Comparison of ENCODE assay signal across 8 cellular contexts in genomic region chr7:16421333-16422099, GRCh38. TPM values are rescaled to one million over a fixed set of nuclear protein-coding genes. Genes with fewer than 3 reads are reported as not detected.
A peak's percentile ranks its signal among the peaks of the same experiment; 100 is the strongest.
DNase-seq lines count a peak whose midpoint lies in the region; ATAC-seq and TF ChIP-seq lines count a peak whose summit lies in the region.

CRPPA (minus strand) TSS chr7:16421538; CDS start chr7:16421322, 216 bp downstream.

- no peaks in the 10 kb centered on the region for H3K27me3 ChIP-seq in GM23248 (replicated peaks; ENCODE audit: insufficient read depth)
- no peaks in the 10 kb centered on the region for H3K27me3 ChIP-seq in KMS-11 (ENCODE audit: insufficient read depth, low read depth)
- no peaks in the 10 kb centered on the region for H3K27me3 ChIP-seq in colonic mucosa
- no peaks in the 10 kb centered on the region for H3K27me3 ChIP-seq in left lung

- H3K9me2 ChIP-seq in GM23248 (ENCODE audit: insufficient read depth): no peaks in the 10 kb centered on the region

- H3K9me3 ChIP-seq in ES-I3 (ENCODE audit: control insufficient read depth, insufficient read depth, low read length): no peaks in the 10 kb centered on the region
- no peaks in the 10 kb centered on the region for H3K9me3 ChIP-seq in GM23248 (ENCODE audit: low read depth)
- H3K9me3 ChIP-seq in colonic mucosa: no peaks in the 10 kb centered on the region
- H3K9me3 ChIP-seq in left lung: no peaks in the 10 kb centered on the region

- H3K27ac ChIP-seq in GM23248 (peak within 1 kb of the TSS; percentile 97), KMS-11 (peak within 1 kb of the TSS; percentile 96), colonic mucosa (peak within 1 kb of the TSS; percentile 98), left lung (peak within 1 kb of the TSS; percentile 94 to 99)

- H3K79me2 ChIP-seq in GM23248 (ENCODE audit: insufficient read depth): no peaks in the 10 kb centered on the region
- no peaks in the 10 kb centered on the region for H3K79me2 ChIP-seq in KMS-11 (ENCODE audit: insufficient read depth, low read depth)

- H2AFZ ChIP-seq in GM23248: peak within 1 kb of the TSS; percentile 98
- H2AFZ ChIP-seq in KMS-11 (ENCODE audit: low read depth): peak within 1 kb of the TSS; percentile 92

- H4K20me1 ChIP-seq in GM23248 (ENCODE audit: insufficient read depth) (no peaks in the 10 kb centered on the region), KMS-11 (ENCODE audit: insufficient read depth) (no peaks in the 10 kb centered on the region)

- H3F3A ChIP-seq in GM23248 (ENCODE audit: insufficient read depth): peaks cover 24% of the 10 kb centered on the region

- DNase-seq in GM23248 (peak; percentile 73), colonic mucosa (peak; percentile 49), left lung (peak in 1 of 2 donors; percentile 85), NCI-H2029 (lab: John Stamatoyannopoulos, UW) (no peak)
- peak; percentile 59 for DNase-seq in activated CD4-positive, CD25-positive, alpha-beta regulatory T cell treated with anti-CD3 and anti-CD28 coated beads, Interleukin-2, amount 50 U/mL, for 72 hours
- peak; percentile 48 for DNase-seq in stimulated activated CD4-positive, alpha-beta T cell treated with anti-CD3 and anti-CD28 coated beads, Interleukin-4, amount 100 ng/mL, for 1 hour

- intact Hi-C loops in colonic mucosa (cut with DNase I): loop anchor here (10.0 kb wide), 1 partner anchor 337 kb away; no protein-coding TSS in a partner anchor
- intact Hi-C loops in left lung (cut with DNase I): no loop called here

- no peaks in the 10 kb centered on the region for H3K36me3 ChIP-seq in ES-I3 (ENCODE audit: insufficient read depth, low read length)
- H3K36me3 ChIP-seq in GM23248 (ENCODE audit: low read depth): no peaks in the 10 kb centered on the region
- no peaks in the 10 kb centered on the region for H3K36me3 ChIP-seq in KMS-11 (ENCODE audit: insufficient read depth)
- no peaks in the 10 kb centered on the region for H3K36me3 ChIP-seq in colonic mucosa
- no peaks in the 10 kb centered on the region for H3K36me3 ChIP-seq in left lung

- H3K4me3 ChIP-seq in GM23248: peak within 1 kb of the TSS; percentile 79
- H3K4me3 ChIP-seq in KMS-11 (IDR thresholded peaks at IDR 0.05; ENCODE audit: insufficient read depth, low read depth, low read length): peak within 1 kb of the TSS; percentile 18
- H3K4me3 ChIP-seq in colonic mucosa: peak within 1 kb of the TSS; percentile 51
- H3K4me3 ChIP-seq in left lung: peak within 1 kb of the TSS; percentile 53

- ATAC-seq in left lung: peak; percentile 48

- H3K4me1 ChIP-seq in ES-I3 (ENCODE audit: insufficient read depth, low read length): peaks cover 7% of the 10 kb centered on the region
- peaks cover 40% of the 10 kb centered on the region for H3K4me1 ChIP-seq in GM23248 (ENCODE audit: insufficient read depth)
- H3K4me1 ChIP-seq in KMS-11 (ENCODE audit: low read depth, poor library complexity, severe bottlenecking): peaks cover 14% of the 10 kb centered on the region
- peaks cover 5% of the 10 kb centered on the region for H3K4me1 ChIP-seq in colonic mucosa
- H3K4me1 ChIP-seq in left lung: peaks cover 7 to 16% of the 10 kb centered on the region in 2 donors

- in situ Hi-C loops in GM23248 (cut with MboI): no loop called here

- H3K9ac ChIP-seq in ES-I3 (ENCODE audit: low read depth, low read length): peak within 1 kb of the TSS; percentile 65
- H3K9ac ChIP-seq in GM23248: peak within 1 kb of the TSS; percentile 92
- H3K9ac ChIP-seq in KMS-11: peak within 1 kb of the TSS; percentile 82
- H3K9ac ChIP-seq in colonic mucosa (ENCODE audit: low read depth in 2 of 2, low read length in 2 of 2): peak within 1 kb of the TSS; percentile 82 to 85

- peak within 1 kb of the TSS; percentile 95 for H3K4me2 ChIP-seq in GM23248 (ENCODE audit: unreplicated experiment)
- peak within 1 kb of the TSS; percentile 68 for H3K4me2 ChIP-seq in KMS-11

- WGBS in GM23248 (ENCODE audit: low coverage in 1 of 2, low lambda C conversion rate in 2 of 2, missing lambda C conversion rate in 2 of 2), 2 experiments: 6 to 8% methylated on average over 40 to 49 of the region's 49 CpGs

- TF ChIP-seq CTCF in KMS-11 (conservative IDR thresholded peaks at IDR 0.05; ENCODE audit: low read depth, low read length): no peak
- TF ChIP-seq CTCF in colonic mucosa (IDR thresholded peaks at IDR 0.05): no peak
- peak in 1 of 2 donors; percentile 5 for TF ChIP-seq CTCF in left lung (IDR thresholded peaks at IDR 0.05)

RNA-seq across cellular contexts. Expression of gene CRPPA, which starts in this region (rescaled TPM):
- 1.8 and 3.8 TPM in 2 replicates for total RNA-seq in GM23248 (2014; rRNA removed; shearing (Covaris generic))
- polyA plus RNA-seq in GM23248 (2016; fragmentation: Nextera tagmentation; extraction: Ambion mirVana): 1.8 TPM in 2 replicates
- total RNA-seq in colonic mucosa (1 to 10 TPM; 1.9 to 2.4 TPM), left lung (1 to 10 TPM; 2.1 to 3.6 TPM)

Comparison
In these comparisons a context has a peak if more than half of its experiments do, and no peak if none do; other contexts are left out.
1. H3K4me3 ChIP-seq: peak in every context shown above with its lines; median percentile 79 in GM23248; 53 in left lung; 51 in colonic mucosa; 18 in KMS-11.